ENCODE assay signal across 21 cellular contexts in genomic region chr17:35938492-35938891, GRCh38. TPM values are rescaled to one million over a fixed set of nuclear protein-coding genes. Genes with fewer than 3 reads are reported as not detected.
"Had no signal": no experiment of that assay in that cellular context is flagged by ENCODE, and none has a peak within 500 bp of the region (broad histone marks: within the 10 kb centered on the region; RNA-seq: fewer than 3 reads in every experiment).

No MANE protein-coding gene starts in this region.

RNA-seq across cellular contexts. Expression of gene LYZL6, which starts 5.0 kb away (rescaled TPM):
- total RNA-seq: activated naive CD4-positive, alpha-beta T cell treated with anti-CD3 and anti-CD28 coated beads for 36 hours; activated naive CD4-positive, alpha-beta T cell treated with anti-CD3 and anti-CD28 coated beads, Interleukin-2, amount 50 U/mL, for 72 hours; activated naive CD8-positive, alpha-beta T cell treated with anti-CD3 and anti-CD28 coated beads for 36 hours; activated naive CD8-positive, alpha-beta T cell treated with anti-CD3 and anti-CD28 coated beads, Interleukin-2, amount 10 ng/mL, durations not matched to agents 7 days and 5 days; activated T-cell treated with anti-CD3 and anti-CD28 coated beads, Interleukin-2, amount 50 U/mL, for 4 hours; activated T-cell treated with anti-CD3 and anti-CD28 coated beads, Interleukin-2, amount 50 U/mL, for 72 hours; activated T-helper 1 cell treated with anti-CD3 and anti-CD28 coated beads, Interleukin-12 subunit alpha, Interleukin-12 subunit beta, Interleukin-2, Interleukin-4 antibody, amounts not matched to agents 30 ng/mL and 10 ng/mL and 1 ng/mL, durations not matched to agents 14 hours and 24 hours and 36 hours; activated T-helper 17 cell treated with anti-CD3 and anti-CD28 coated beads, Interleukin-2, amount 50 U/mL, for 72 hours; activated T-helper 2 cell treated with anti-CD3 and anti-CD28 coated beads, Interferon-gamma antibody, Interleukin-2, Interleukin-4, amounts not matched to agents 10 μg/mL and 5 μg/mL and 100 μg/mL, durations not matched to agents 14 hours and 24 hours and 36 hours; adrenal gland; aorta; ascending aorta; astrocyte; body of pancreas; breast epithelium; bronchial epithelial cell; cardiac muscle cell; cardiac septum; cerebellum; chondrocyte had no signal
- polyA plus RNA-seq: adipose tissue, adrenal gland, aorta, cardiac muscle cell had no signal

RNA-seq across cellular contexts. Expression of gene RDM1, which starts 7.9 kb away (rescaled TPM):
- total RNA-seq: activated T-cell treated with anti-CD3 and anti-CD28 coated beads, Interleukin-2, amount 50 U/mL, for 4 hours; adrenal gland; aorta; ascending aorta; astrocyte; body of pancreas; breast epithelium; bronchial epithelial cell; cardiac septum had no signal
- polyA plus RNA-seq: adipose tissue, aorta had no signal

RNA-seq across cellular contexts. Expression of gene CCL16, which starts 42.8 kb away (rescaled TPM):
- total RNA-seq: activated naive CD4-positive, alpha-beta T cell treated with anti-CD3 and anti-CD28 coated beads for 36 hours; activated naive CD4-positive, alpha-beta T cell treated with anti-CD3 and anti-CD28 coated beads, Interleukin-2, amount 50 U/mL, for 72 hours; activated naive CD8-positive, alpha-beta T cell treated with anti-CD3 and anti-CD28 coated beads for 36 hours; activated naive CD8-positive, alpha-beta T cell treated with anti-CD3 and anti-CD28 coated beads, Interleukin-2, amount 10 ng/mL, durations not matched to agents 7 days and 5 days; activated T-cell treated with anti-CD3 and anti-CD28 coated beads, Interleukin-2, amount 50 U/mL, for 4 hours; activated T-cell treated with anti-CD3 and anti-CD28 coated beads, Interleukin-2, amount 50 U/mL, for 72 hours; activated T-helper 1 cell treated with anti-CD3 and anti-CD28 coated beads, Interleukin-12 subunit alpha, Interleukin-12 subunit beta, Interleukin-2, Interleukin-4 antibody, amounts not matched to agents 30 ng/mL and 10 ng/mL and 1 ng/mL, durations not matched to agents 14 hours and 24 hours and 36 hours; activated T-helper 17 cell treated with anti-CD3 and anti-CD28 coated beads, Interleukin-2, amount 50 U/mL, for 72 hours; activated T-helper 2 cell treated with anti-CD3 and anti-CD28 coated beads, Interferon-gamma antibody, Interleukin-2, Interleukin-4, amounts not matched to agents 10 μg/mL and 5 μg/mL and 100 μg/mL, durations not matched to agents 14 hours and 24 hours and 36 hours; ascending aorta; astrocyte; bronchial epithelial cell; cardiac muscle cell; cardiac septum; cerebellum; chondrocyte had no signal
- polyA plus RNA-seq: aorta, cardiac muscle cell had no signal

RNA-seq across cellular contexts. Expression of gene CCL14, which starts 48.0 kb away (rescaled TPM):
- total RNA-seq: activated naive CD4-positive, alpha-beta T cell treated with anti-CD3 and anti-CD28 coated beads for 36 hours; activated naive CD4-positive, alpha-beta T cell treated with anti-CD3 and anti-CD28 coated beads, Interleukin-2, amount 50 U/mL, for 72 hours; activated naive CD8-positive, alpha-beta T cell treated with anti-CD3 and anti-CD28 coated beads for 36 hours; activated naive CD8-positive, alpha-beta T cell treated with anti-CD3 and anti-CD28 coated beads, Interleukin-2, amount 10 ng/mL, durations not matched to agents 7 days and 5 days; activated T-cell treated with anti-CD3 and anti-CD28 coated beads, Interleukin-2, amount 50 U/mL, for 4 hours; activated T-cell treated with anti-CD3 and anti-CD28 coated beads, Interleukin-2, amount 50 U/mL, for 72 hours; activated T-helper 1 cell treated with anti-CD3 and anti-CD28 coated beads, Interleukin-12 subunit alpha, Interleukin-12 subunit beta, Interleukin-2, Interleukin-4 antibody, amounts not matched to agents 30 ng/mL and 10 ng/mL and 1 ng/mL, durations not matched to agents 14 hours and 24 hours and 36 hours; activated T-helper 17 cell treated with anti-CD3 and anti-CD28 coated beads, Interleukin-2, amount 50 U/mL, for 72 hours; activated T-helper 2 cell treated with anti-CD3 and anti-CD28 coated beads, Interferon-gamma antibody, Interleukin-2, Interleukin-4, amounts not matched to agents 10 μg/mL and 5 μg/mL and 100 μg/mL, durations not matched to agents 14 hours and 24 hours and 36 hours; astrocyte; bronchial epithelial cell; cardiac muscle cell; chondrocyte had no signal
- polyA plus RNA-seq: cardiac muscle cell had no signal

RNA-seq across cellular contexts. Expression of gene CCL5, which starts 58.3 kb away (rescaled TPM):
- total RNA-seq: bronchial epithelial cell, cardiac muscle cell, chondrocyte had no signal
